Comparison of ENCODE assay signal across 11 cellular contexts in genomic region chr1:214808845-214809460, GRCh38.
DNase-seq lines count a peak whose midpoint lies in the region; TF ChIP-seq lines count a peak whose summit lies in the region.
"Had no signal": no experiment of that assay in that cellular context is flagged by ENCODE, and none has a peak within 500 bp of the region (broad histone marks: within the 10 kb centered on the region; RNA-seq: fewer than 3 reads in every experiment).

No MANE protein-coding gene starts in this region.

- WGBS in endodermal cell (ENCODE audit: insufficient coverage in 1 of 2, insufficient read length in 1 of 2), 2 experiments: 68% methylated on average over 3 of the region's 3 CpGs

- no peak overlapping the region for H3K9ac ChIP-seq in endodermal cell (ENCODE audit: extremely low read depth, low read length, poor library complexity, severe bottlenecking)

- TF ChIP-seq CTCF in endodermal cell (conservative IDR thresholded peaks at IDR 0.05) (peak; percentile 73), type B pancreatic cell (conservative IDR thresholded peaks at IDR 0.05) (peak; percentile 35)

- H3K4me3 ChIP-seq in endodermal cell (ENCODE audit: low read length): no peak overlapping the region

- H3K36me3 ChIP-seq in endodermal cell (ENCODE audit: control insufficient read depth, insufficient read depth, low read length): no peaks in the 10 kb centered on the region

- no peak overlapping the region for H3K27ac ChIP-seq in endodermal cell (ENCODE audit: low read depth, low read length)

- H3K27me3 ChIP-seq in endodermal cell (ENCODE audit: control insufficient read depth, insufficient read depth, low read length, poor library complexity, severe bottlenecking): no peaks in the 10 kb centered on the region

- H3K4me3 Mint-ChIP-seq in endodermal cell: no peak overlapping the region
- no peak overlapping the region for H3K4me3 Mint-ChIP-seq in type B pancreatic cell
- H3K4me3 Mint-ChIP-seq: CD8-positive, alpha-beta memory T cell had no signal

- H3K4me1 Mint-ChIP-seq in endodermal cell (peaks cover 1% of the 10 kb centered on the region), type B pancreatic cell (ENCODE audit: unreplicated experiment) (no peaks in the 10 kb centered on the region)
- H3K4me1 Mint-ChIP-seq: CD8-positive, alpha-beta memory T cell had no signal

- H3K9me3 ChIP-seq in endodermal cell (ENCODE audit: control insufficient read depth, low read length): peaks cover 14% of the 10 kb centered on the region

- H3K36me3 Mint-ChIP-seq in endodermal cell (ENCODE audit: low read depth): no peaks in the 10 kb centered on the region
- H3K36me3 Mint-ChIP-seq in type B pancreatic cell: no peaks in the 10 kb centered on the region
- H3K36me3 Mint-ChIP-seq: CD8-positive, alpha-beta memory T cell had no signal

- no peaks in the 10 kb centered on the region for H3K4me1 ChIP-seq in endodermal cell (ENCODE audit: control insufficient read depth, insufficient read depth, low read length)

- no peak overlapping the region for H3K27ac Mint-ChIP-seq in endodermal cell
- H3K27ac Mint-ChIP-seq in type B pancreatic cell: no peak overlapping the region
- H3K27ac Mint-ChIP-seq: activated T-helper 2 cell treated with anti-CD3 and anti-CD28 coated beads, Interferon-gamma antibody, Interleukin-2, Interleukin-4, amounts not matched to agents 10 μg/mL and 5 μg/mL and 100 μg/mL, durations not matched to agents 14 hours and 24 hours and 36 hours had no signal

- H3K9me3 Mint-ChIP-seq in endodermal cell: peaks cover 12% of the 10 kb centered on the region
- H3K9me3 Mint-ChIP-seq in type B pancreatic cell: peaks cover 6% of the 10 kb centered on the region
- H3K9me3 Mint-ChIP-seq: activated T-helper 2 cell treated with anti-CD3 and anti-CD28 coated beads, Interferon-gamma antibody, Interleukin-2, Interleukin-4, amounts not matched to agents 10 μg/mL and 5 μg/mL and 100 μg/mL, durations not matched to agents 14 hours and 24 hours and 36 hours had no signal

- DNase-seq in SIG-M5 treated with dmso at 0.1 percent for 504 hours (lab: John Stamatoyannopoulos, UW; ENCODE audit: unreplicated experiment) (peak; percentile 16), SIG-M5 (lab: John Stamatoyannopoulos, UW) (no peak), NCI-H69 (lab: John Stamatoyannopoulos, UW) (peak; percentile 32), endodermal cell (peak; percentile 49), type B pancreatic cell (ENCODE audit: extremely low spot score, unreplicated experiment) (no peak), NCI-H510A (lab: John Stamatoyannopoulos, UW) (no peak), NCI-H128 (lab: John Stamatoyannopoulos, UW; ENCODE audit: unreplicated experiment) (no peak), NOMO-1 treated with DMSO at 0.1 percent for 48 hours (lab: John Stamatoyannopoulos, UW; ENCODE audit: unreplicated experiment) (no peak)
- DNase-seq: CD8-positive, alpha-beta memory T cell; SHP77 had no signal

- no peaks in the 10 kb centered on the region for H3K27me3 Mint-ChIP-seq in endodermal cell (ENCODE audit: insufficient read depth)
- H3K27me3 Mint-ChIP-seq in type B pancreatic cell: no peaks in the 10 kb centered on the region
- H3K27me3 Mint-ChIP-seq: CD8-positive, alpha-beta memory T cell had no signal

Comparison
In these comparisons a context has a peak if more than half of its experiments do, and no peak if none do; other contexts are left out.
1. DNase-seq: peak in SIG-M5 treated with dmso at 0.1 percent for 504 hours (single experiment), NCI-H69 (single experiment) and endodermal cell (single experiment); none in SIG-M5 (single experiment), type B pancreatic cell (single experiment), NCI-H510A (single experiment), NCI-H128 (single experiment) and NOMO-1 treated with DMSO at 0.1 percent for 48 hours (single experiment).